Comparison of ENCODE assay signal across 25 cellular contexts in genomic region chr16:28902909-28903308, GRCh38. TPM values are rescaled to one million over a fixed set of nuclear protein-coding genes. Genes with fewer than 3 reads are reported as not detected.
DNase-seq lines count a peak whose midpoint lies in the region; ATAC-seq and TF ChIP-seq lines count a peak whose summit lies in the region.
"Had no signal": no experiment of that assay in that cellular context is flagged by ENCODE, and none has a peak within 500 bp of the region (broad histone marks: within the 10 kb centered on the region; RNA-seq: fewer than 3 reads in every experiment).

No MANE protein-coding gene starts in this region.

- H3K4me1 ChIP-seq in CD8-positive, alpha-beta T cell (ENCODE audit: insufficient read depth, low read length): no peaks in the 10 kb centered on the region
- peaks cover 3 to 5% of the 10 kb centered on the region in 2 experiments for H3K4me1 ChIP-seq in trophoblast cell (ENCODE audit: control insufficient read depth in 1 of 2, insufficient read depth in 2 of 2, low read length in 2 of 2)
- H3K4me1 ChIP-seq: lower lobe of right lung, thyroid gland had no signal

- no peaks in the 10 kb centered on the region for H3K79me2 ChIP-seq in trophoblast cell (ENCODE audit: control insufficient read depth, insufficient read depth, low read length, poor library complexity)

- H3K23ac ChIP-seq in trophoblast cell (ENCODE audit: low read length): no peak overlapping the region

- no CpG with 5 or more reads among the region's 11 CpGs for WGBS in trophoblast cell (ENCODE audit: extremely low coverage, insufficient coverage, insufficient read length)
- 46 to 66% methylated on average over 8 to 10 of the region's 11 CpGs for WGBS in lower leg skin, 2 donors

- DNase-seq in CD8-positive, alpha-beta T cell: no peak
- DNase-seq in effector memory CD8-positive, alpha-beta T cell: no peak
- DNase-seq in trophoblast cell: no peak
- DNase-seq in NCI-H2196 (lab: John Stamatoyannopoulos, UW; ENCODE audit: unreplicated experiment): no peak
- no peak for DNase-seq in activated CD4-positive, alpha-beta T cell treated with anti-CD3 and anti-CD28 coated beads, Interleukin-2, amount 10 ng/mL, durations not matched to agents 24 days and 14 days
- DNase-seq in lower leg skin (ENCODE audit: low spot score in 2 of 2): no peak
- DNase-seq: activated gamma-delta T cell treated with Interleukin-2 at 50 U/mL for 16 hours; amygdala; hippocampal formation; lower lobe of right lung; MG63; NCI-H146; PC-3; right cardiac atrium; SHP77 treated with DMSO at 0.1 percent for 48 hours; stimulated activated CD4-positive, alpha-beta T cell treated with anti-CD3 and anti-CD28 coated beads, Interleukin-15, amount 100 ng/mL, for 24 hours; T-helper 2 cell; thyroid gland had no signal

- no peaks in the 10 kb centered on the region for H3K9me3 Mint-ChIP-seq in CD8-positive, alpha-beta T cell
- H3K9me3 Mint-ChIP-seq in IgD-negative memory B cell: no peaks in the 10 kb centered on the region
- no peaks in the 10 kb centered on the region for H3K9me3 Mint-ChIP-seq in effector memory CD8-positive, alpha-beta T cell
- H3K9me3 Mint-ChIP-seq in activated CD4-positive, alpha-beta T cell treated with anti-CD3 and anti-CD28 coated beads, Interleukin-2, amount 10 ng/mL, durations not matched to agents 24 days and 14 days: no peaks in the 10 kb centered on the region

- H3K27me3 ChIP-seq in CD8-positive, alpha-beta T cell (ENCODE audit: insufficient read depth, low read length): no peaks in the 10 kb centered on the region
- no peaks in the 10 kb centered on the region for H3K27me3 ChIP-seq in trophoblast cell (ENCODE audit: insufficient read depth, low read length)
- H3K27me3 ChIP-seq: MG63, thyroid gland had no signal

- H2BK5ac ChIP-seq in trophoblast cell (ENCODE audit: low read depth, low read length, poor library complexity): no peak overlapping the region

- intact Hi-C loops in CD8-positive, alpha-beta T cell (cut with DNase I, micrococcal nuclease): no loop called here
- intact Hi-C loops in activated CD4-positive, alpha-beta T cell treated with anti-CD3 and anti-CD28 coated beads, Interleukin-2, amount 10 ng/mL, durations not matched to agents 24 days and 14 days (cut with micrococcal nuclease): no loop called here
- intact Hi-C loops in lower leg skin (cut with DNase I; ENCODE audit: low total_unique reads): no loop called here

- H3K36me3 ChIP-seq in CD8-positive, alpha-beta T cell (ENCODE audit: insufficient read depth, low read length): no peaks in the 10 kb centered on the region
- H3K36me3 ChIP-seq in trophoblast cell (ENCODE audit: control insufficient read depth in 1 of 2, insufficient read depth in 2 of 2, low read length in 2 of 2): peaks cover 4 to 18% of the 10 kb centered on the region in 2 experiments

- H3K4me1 Mint-ChIP-seq in CD8-positive, alpha-beta T cell (ENCODE audit: low read depth): peaks cover 4% of the 10 kb centered on the region
- peaks cover 0 to 14% (median 4%) of the 10 kb centered on the region in 3 donors for H3K4me1 Mint-ChIP-seq in IgD-negative memory B cell
- no peaks in the 10 kb centered on the region for H3K4me1 Mint-ChIP-seq in effector memory CD8-positive, alpha-beta T cell (ENCODE audit: low read depth in 2 of 2)
- H3K4me1 Mint-ChIP-seq in activated CD4-positive, alpha-beta T cell treated with anti-CD3 and anti-CD28 coated beads, Interleukin-2, amount 10 ng/mL, durations not matched to agents 24 days and 14 days: peaks cover 2% of the 10 kb centered on the region

- H4K12ac ChIP-seq in trophoblast cell (ENCODE audit: low read depth, low read length): no peak overlapping the region

- H3K4me3 ChIP-seq in CD8-positive, alpha-beta T cell (ENCODE audit: low read depth, low read length): no peak overlapping the region
- H3K4me3 ChIP-seq in trophoblast cell (ENCODE audit: low read depth, low read length) (peak overlapping the region; percentile 7), lower leg skin (ENCODE audit: low read depth, poor library complexity, severe bottlenecking) (no peak overlapping the region)
- H3K4me3 ChIP-seq: lower lobe of right lung, MG63, thyroid gland had no signal

- TF ChIP-seq CTCF in CD8-positive, alpha-beta T cell (IDR thresholded peaks at IDR 0.05): no peak
- no peak for TF ChIP-seq CTCF in lower leg skin (IDR thresholded peaks at IDR 0.05)

- H3K18ac ChIP-seq in trophoblast cell (ENCODE audit: low read length): no peak overlapping the region

- H3K36me3 Mint-ChIP-seq in CD8-positive, alpha-beta T cell: peaks cover 13% of the 10 kb centered on the region
- H3K36me3 Mint-ChIP-seq in IgD-negative memory B cell: peaks cover 1% of the 10 kb centered on the region
- peaks cover 9% of the 10 kb centered on the region for H3K36me3 Mint-ChIP-seq in effector memory CD8-positive, alpha-beta T cell (ENCODE audit: insufficient read depth)
- peaks cover 2% of the 10 kb centered on the region for H3K36me3 Mint-ChIP-seq in activated CD4-positive, alpha-beta T cell treated with anti-CD3 and anti-CD28 coated beads, Interleukin-2, amount 10 ng/mL, durations not matched to agents 24 days and 14 days (ENCODE audit: low read depth)

- H3K27me3 Mint-ChIP-seq in CD8-positive, alpha-beta T cell (ENCODE audit: low read depth): no peaks in the 10 kb centered on the region
- H3K27me3 Mint-ChIP-seq in IgD-negative memory B cell: no peaks in the 10 kb centered on the region
- H3K27me3 Mint-ChIP-seq in effector memory CD8-positive, alpha-beta T cell: no peaks in the 10 kb centered on the region
- no peaks in the 10 kb centered on the region for H3K27me3 Mint-ChIP-seq in activated CD4-positive, alpha-beta T cell treated with anti-CD3 and anti-CD28 coated beads, Interleukin-2, amount 10 ng/mL, durations not matched to agents 24 days and 14 days

- H3K79me1 ChIP-seq in trophoblast cell (ENCODE audit: low read length): no peaks in the 10 kb centered on the region

- no peak overlapping the region for H4K8ac ChIP-seq in trophoblast cell (ENCODE audit: low read depth, low read length)

- no peak overlapping the region for H3K4me3 Mint-ChIP-seq in CD8-positive, alpha-beta T cell
- peak overlapping the region in 1 of 4 donors; percentile 70 for H3K4me3 Mint-ChIP-seq in IgD-negative memory B cell
- no peak overlapping the region for H3K4me3 Mint-ChIP-seq in effector memory CD8-positive, alpha-beta T cell
- no peak overlapping the region for H3K4me3 Mint-ChIP-seq in activated CD4-positive, alpha-beta T cell treated with anti-CD3 and anti-CD28 coated beads, Interleukin-2, amount 10 ng/mL, durations not matched to agents 24 days and 14 days

- no peak overlapping the region for H3K14ac ChIP-seq in trophoblast cell (ENCODE audit: low read length)

- H3K4ac ChIP-seq in trophoblast cell (ENCODE audit: low read depth, low read length): no peak overlapping the region

- no peak overlapping the region for H2AK5ac ChIP-seq in trophoblast cell (ENCODE audit: low read length)

- no peak overlapping the region for H2BK120ac ChIP-seq in trophoblast cell (ENCODE audit: insufficient read depth, low read length, poor library complexity)

- H3K27ac ChIP-seq in CD8-positive, alpha-beta T cell (ENCODE audit: low read depth, low read length): no peak overlapping the region
- H3K27ac ChIP-seq in trophoblast cell (ENCODE audit: low read depth, low read length): no peak overlapping the region
- H3K27ac ChIP-seq: HL-60, lower lobe of right lung, thyroid gland, VCaP had no signal

- no peak overlapping the region for H2AFZ ChIP-seq in trophoblast cell (ENCODE audit: insufficient read depth, low read length, poor library complexity)

- no peak overlapping the region for H3K9ac ChIP-seq in trophoblast cell (ENCODE audit: low read length)

- no peaks in the 10 kb centered on the region for H3K9me3 ChIP-seq in CD8-positive, alpha-beta T cell (ENCODE audit: low read length)
- peaks cover 1% of the 10 kb centered on the region for H3K9me3 ChIP-seq in trophoblast cell (ENCODE audit: insufficient read depth, low read depth, low read length)
- H3K9me3 ChIP-seq: lower lobe of right lung, MG63, thyroid gland had no signal

- H2BK12ac ChIP-seq in trophoblast cell (ENCODE audit: low read length): no peak overlapping the region

- H3K27ac Mint-ChIP-seq in CD8-positive, alpha-beta T cell: no peak overlapping the region
- peak overlapping the region in 2 of 3 donors; percentile 88 to 91 for H3K27ac Mint-ChIP-seq in IgD-negative memory B cell
- H3K27ac Mint-ChIP-seq in effector memory CD8-positive, alpha-beta T cell: no peak overlapping the region
- no peak overlapping the region for H3K27ac Mint-ChIP-seq in activated CD4-positive, alpha-beta T cell treated with anti-CD3 and anti-CD28 coated beads, Interleukin-2, amount 10 ng/mL, durations not matched to agents 24 days and 14 days

- no peak overlapping the region for H3K4me2 ChIP-seq in trophoblast cell (ENCODE audit: low read length)

- ATAC-seq in CD8-positive, alpha-beta T cell: peak; percentile 14
- ATAC-seq in effector memory CD8-positive, alpha-beta T cell (replicated peaks): peak; percentile 12
- ATAC-seq in HG02938 (IDR thresholded peaks at IDR 0.05; ENCODE audit: unreplicated experiment): no peak
- ATAC-seq: PC-3 had no signal

- CTCF ChIA-PET in CD8-positive, alpha-beta T cell (lab: Charles Lee): no interaction called here

- TF ChIP-seq POLR2A in lower leg skin (IDR thresholded peaks at IDR 0.05): no peak

- POLR2A ChIA-PET in CD8-positive, alpha-beta T cell (lab: Charles Lee): no interaction called here

- no peak overlapping the region for H4K91ac ChIP-seq in trophoblast cell (ENCODE audit: low read depth, low read length)

RNA-seq across cellular contexts. Expression of gene RABEP2, which starts 22.1 kb away (rescaled TPM):
- 10 to 100 TPM; 26.5 to 29.0 TPM for total RNA-seq in CD8-positive, alpha-beta T cell
- 31.7 TPM for polyA plus RNA-seq in IgD-negative memory B cell
- 9.9 and 10.4 TPM in 2 replicates for polyA plus RNA-seq in trophoblast cell (2013)
- 20.5 and 23.7 TPM in 2 replicates for total RNA-seq in activated CD4-positive, alpha-beta T cell treated with anti-CD3 and anti-CD28 coated beads, Interleukin-2, amount 10 ng/mL, durations not matched to agents 24 days and 14 days
- 100 to 1,000 TPM in 2 of 4 donors, 10 to 100 TPM in 2; 80.7 to 124 (median 94.9) TPM for total RNA-seq in lower leg skin

RNA-seq across cellular contexts. Expression of gene ATP2A1, which starts 24.6 kb away (rescaled TPM):
- total RNA-seq in CD8-positive, alpha-beta T cell: under 1 TPM; 0.24 to 0.97 TPM
- not detected for polyA plus RNA-seq in IgD-negative memory B cell
- 1.6 and 1.8 TPM in 2 replicates for polyA plus RNA-seq in trophoblast cell (2013)
- total RNA-seq in activated CD4-positive, alpha-beta T cell treated with anti-CD3 and anti-CD28 coated beads, Interleukin-2, amount 10 ng/mL, durations not matched to agents 24 days and 14 days: 1.8 and 2.4 TPM in 2 replicates
- total RNA-seq in lower leg skin: under 1 TPM; 0.07 to 0.46 (median 0.21) TPM

RNA-seq across cellular contexts. Expression of gene CD19, which starts 28.9 kb away (rescaled TPM):
- total RNA-seq in CD8-positive, alpha-beta T cell: 1 to 10 TPM; 1.1 to 1.8 TPM
- polyA plus RNA-seq in IgD-negative memory B cell: 185 TPM
- polyA plus RNA-seq in trophoblast cell (2013): not detected in 2 replicates
- total RNA-seq in activated CD4-positive, alpha-beta T cell treated with anti-CD3 and anti-CD28 coated beads, Interleukin-2, amount 10 ng/mL, durations not matched to agents 24 days and 14 days: not detected in 2 replicates
- 1 to 10 TPM in 1 of 4 donors, under 1 TPM in 1, not detected in 2; 0.26 to 1.1 TPM for total RNA-seq in lower leg skin
- total RNA-seq: dermis microvascular lymphatic vessel endothelial cell, fibroblast of villous mesenchyme, osteocyte, PC-3, thyroid gland had no signal

RNA-seq across cellular contexts. Expression of gene SH2B1, which starts 39.3 kb away (rescaled TPM):
- total RNA-seq in CD8-positive, alpha-beta T cell: 10 to 100 TPM; 50.7 to 53.5 TPM
- 5.2 TPM for polyA plus RNA-seq in IgD-negative memory B cell
- polyA plus RNA-seq in trophoblast cell (2013): 28.0 and 28.5 TPM in 2 replicates
- 49.7 and 51.7 TPM in 2 replicates for total RNA-seq in activated CD4-positive, alpha-beta T cell treated with anti-CD3 and anti-CD28 coated beads, Interleukin-2, amount 10 ng/mL, durations not matched to agents 24 days and 14 days
- total RNA-seq in lower leg skin: 10 to 100 TPM; 21.7 to 40.0 (median 30.6) TPM

RNA-seq across cellular contexts. Expression of gene NFATC2IP, which starts 47.8 kb away (rescaled TPM):
- total RNA-seq in CD8-positive, alpha-beta T cell: 10 to 100 TPM; 45.8 to 52.5 TPM
- polyA plus RNA-seq in IgD-negative memory B cell: 29.6 TPM
- polyA plus RNA-seq in trophoblast cell (2013): 19.5 and 20.3 TPM in 2 replicates
- total RNA-seq in activated CD4-positive, alpha-beta T cell treated with anti-CD3 and anti-CD28 coated beads, Interleukin-2, amount 10 ng/mL, durations not matched to agents 24 days and 14 days: 108 and 112 TPM in 2 replicates
- total RNA-seq in lower leg skin: 10 to 100 TPM; 22.0 to 32.8 (median 25.1) TPM

Comparison
In these comparisons a context has a peak if more than half of its experiments do, and no peak if none do; other contexts are left out.
1. H3K27ac Mint-ChIP-seq: peak in IgD-negative memory B cell (2 of 3); none in CD8-positive, alpha-beta T cell (single experiment), effector memory CD8-positive, alpha-beta T cell (0 of 2) and activated CD4-positive, alpha-beta T cell treated with anti-CD3 and anti-CD28 coated beads, Interleukin-2, amount 10 ng/mL, durations not matched to agents 24 days and 14 days (single experiment).